Comparison of ENCODE assay signal across 24 cellular contexts in the genomic region with DNA sequence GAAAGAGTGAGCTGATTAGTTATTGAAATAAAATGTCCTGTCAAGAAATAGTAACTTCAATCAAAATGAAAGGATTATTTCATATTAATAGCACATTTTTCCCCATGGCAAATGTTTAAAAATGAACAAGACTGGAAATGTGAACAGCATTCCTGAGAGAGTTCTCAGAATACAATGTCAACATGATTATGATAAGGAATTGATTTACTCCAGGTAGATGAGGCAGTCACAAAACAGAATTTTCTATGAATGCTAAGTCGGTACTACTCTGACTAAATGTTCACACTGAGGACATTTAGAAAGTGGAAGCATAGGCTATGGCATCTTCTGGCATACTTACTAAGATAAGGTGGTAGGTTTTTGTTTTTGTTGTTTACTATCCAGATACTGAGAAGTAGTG.
"Had no signal": no experiment of that assay in that cellular context is flagged by ENCODE, and none has a peak within 500 bp of the region (broad histone marks: within the 10 kb centered on the region; RNA-seq: fewer than 3 reads in every experiment).

No MANE protein-coding gene starts in this region.

- H3K9me3 ChIP-seq: colonic mucosa, esophagus muscularis mucosa, gastroesophageal sphincter, heart left ventricle, left lung, lower lobe of right lung, mucosa of descending colon had no signal

- H3K4me1 ChIP-seq: colonic mucosa, esophagus muscularis mucosa, foreskin keratinocyte, gastroesophageal sphincter, left lung, lower lobe of right lung had no signal

- H3K79me2 ChIP-seq: hepatocyte had no signal

- H3K27me3 Mint-ChIP-seq: dendritic cell treated with granulocyte-macrophage colony-stimulating factor and Interleukin-4, amounts not matched to agents 40 ng/mL and 50 ng/mL, for 4 days; effector memory CD8-positive, alpha-beta T cell; naive B cell had no signal

- H3K9me3 Mint-ChIP-seq: dendritic cell treated with granulocyte-macrophage colony-stimulating factor and Interleukin-4, amounts not matched to agents 40 ng/mL and 50 ng/mL, for 4 days; effector memory CD8-positive, alpha-beta T cell; endodermal cell; naive B cell had no signal

- H3K4me3 ChIP-seq: colonic mucosa, esophagus muscularis mucosa, gastroesophageal sphincter, heart left ventricle, hepatocyte, left lung, lower lobe of right lung, mucosa of descending colon had no signal

- H3K4me1 Mint-ChIP-seq: naive B cell had no signal

- DNase-seq: colonic mucosa; cortex of kidney; effector CD8-positive, alpha-beta T cell; effector memory CD8-positive, alpha-beta T cell; endodermal cell; foreskin keratinocyte; heart left ventricle; hypothalamus; left cardiac atrium; left lung; left ventricle myocardium superior; lower lobe of right lung; mesenchymal stem cell; mucosa of descending colon; naive B cell had no signal

- H2AFZ ChIP-seq: hepatocyte had no signal

- H3K27me3 ChIP-seq: colonic mucosa, esophagus muscularis mucosa, foreskin keratinocyte, gastroesophageal sphincter, heart left ventricle, hepatocyte, left lung had no signal

- H3K36me3 ChIP-seq: colonic mucosa, esophagus muscularis mucosa, gastroesophageal sphincter, heart left ventricle, left lung, lower lobe of right lung had no signal

- H3K4me3 Mint-ChIP-seq: dendritic cell treated with granulocyte-macrophage colony-stimulating factor and Interleukin-4, amounts not matched to agents 40 ng/mL and 50 ng/mL, for 4 days; effector memory CD8-positive, alpha-beta T cell; endodermal cell; mesothelial cell of epicardium; naive B cell had no signal

- H3K27ac ChIP-seq: colonic mucosa, esophagus muscularis mucosa, foreskin keratinocyte, gastroesophageal sphincter, heart left ventricle, hepatocyte, left lung, lower lobe of right lung had no signal

- ATAC-seq: effector memory CD8-positive, alpha-beta T cell; gastroesophageal sphincter; heart left ventricle; left cardiac atrium; left lung; left ventricle myocardium superior; lower lobe of right lung; mucosa of descending colon had no signal

- H3K4me2 ChIP-seq: hepatocyte had no signal

- H3K27ac Mint-ChIP-seq: dendritic cell treated with granulocyte-macrophage colony-stimulating factor and Interleukin-4, amounts not matched to agents 40 ng/mL and 50 ng/mL, for 4 days; effector memory CD8-positive, alpha-beta T cell; endodermal cell; mesothelial cell of epicardium; naive B cell had no signal

- H3K36me3 Mint-ChIP-seq: naive B cell had no signal

- FAIRE-seq: endometrium, endothelial cell of umbilical vein, frontal cortex, keratinocyte had no signal
